8 cellular contexts compared by ENCODE assay signal in genomic region chr5:140965905-140966292, GRCh38. TPM values are rescaled to one million over a fixed set of nuclear protein-coding genes. Genes with fewer than 3 reads are reported as not detected.
DNase-seq lines count a peak whose midpoint lies in the region; ATAC-seq and TF ChIP-seq lines count a peak whose summit lies in the region.

No MANE protein-coding gene starts in this region.

- H3K9ac ChIP-seq in HUES6 (ENCODE audit: low read length) = peak overlapping the region; percentile 80

- intact Hi-C loops in ascending aorta (cut with DNase I) = no loop called here
- intact Hi-C loops in spleen (cut with DNase I; ENCODE audit: low total_unique reads) = no loop called here
- intact Hi-C loops in mucosa of descending colon (cut with DNase I, micrococcal nuclease) = no loop called here

- H3K36me3 ChIP-seq in HUES6 (ENCODE audit: control insufficient read depth, insufficient read depth, low read length) (no peaks in the 10 kb centered on the region), ascending aorta (no peaks in the 10 kb centered on the region), spleen (no peaks in the 10 kb centered on the region), mucosa of descending colon (ENCODE audit: low read depth) (no peaks in the 10 kb centered on the region)

- H3K27ac ChIP-seq in HUES6 (ENCODE audit: low read depth, low read length) = no peak overlapping the region
- peak overlapping the region; percentile 42 to 44 for H3K27ac ChIP-seq in ascending aorta
- H3K27ac ChIP-seq in spleen = peak overlapping the region in 7 of 8 donors; percentile 2 to 79 (median 62)

- WGBS in spleen, 5 donors = 5 to 9% (median 6%) methylated on average over 9 of the region's 9 CpGs

- no peak for ATAC-seq in mucosa of descending colon

- H3K9me3 ChIP-seq in HUES6 (ENCODE audit: control insufficient read depth, insufficient read depth, low read depth, low read length) = no peaks in the 10 kb centered on the region
- no peaks in the 10 kb centered on the region for H3K9me3 ChIP-seq in ascending aorta
- H3K9me3 ChIP-seq in iPS-18c (ENCODE audit: control insufficient read depth, insufficient read depth, low read length) = no peaks in the 10 kb centered on the region
- peaks cover 0 to 8% (median 0%) of the 10 kb centered on the region in 8 donors for H3K9me3 ChIP-seq in spleen
- H3K9me3 ChIP-seq in mucosa of descending colon = no peaks in the 10 kb centered on the region

- no peak for DNase-seq in ascending aorta (ENCODE audit: low spot score in 2 of 2)
- DNase-seq in spleen = no peak
- no peak for DNase-seq in islet precursor cell
- no peak for DNase-seq in A172 (ENCODE audit: low spot score)
- no peak for DNase-seq in mucosa of descending colon
- DNase-seq in AG08396 (ENCODE audit: low spot score) = no peak

- H3K27me3 ChIP-seq in HUES6 (ENCODE audit: control insufficient read depth, insufficient read depth, low read length) (peaks cover 26% of the 10 kb centered on the region), ascending aorta (no peaks in the 10 kb centered on the region), spleen (replicated peaks in 1 of 7) (peaks cover 2 to 41% (median 21%) of the 10 kb centered on the region in 7 donors)

- no peak for TF ChIP-seq POLR2A in spleen (IDR thresholded peaks at IDR 0.05)

- TF ChIP-seq CTCF in ascending aorta (IDR thresholded peaks at IDR 0.05) (no peak), spleen (IDR thresholded peaks at IDR 0.05 in 8 of 11, conservative IDR thresholded peaks at IDR 0.05 in 3 of 11) (no peak), mucosa of descending colon (IDR thresholded peaks at IDR 0.05) (no peak)

- peaks cover 30% of the 10 kb centered on the region for H3K4me1 ChIP-seq in HUES6 (ENCODE audit: control insufficient read depth, insufficient read depth, low read length)
- peaks cover 4% of the 10 kb centered on the region in 2 donors for H3K4me1 ChIP-seq in ascending aorta
- H3K4me1 ChIP-seq in spleen = peaks cover 0 to 18% (median 0%) of the 10 kb centered on the region in 6 donors
- H3K4me1 ChIP-seq in mucosa of descending colon (ENCODE audit: low read depth) = no peaks in the 10 kb centered on the region

- peak overlapping the region; percentile 94 for H3K4me3 ChIP-seq in HUES6 (ENCODE audit: low read depth, low read length)
- peak overlapping the region; percentile 67 to 72 for H3K4me3 ChIP-seq in ascending aorta
- peak overlapping the region; percentile 90 for H3K4me3 ChIP-seq in iPS-18c (ENCODE audit: insufficient read depth, low read depth, low read length)
- H3K4me3 ChIP-seq in spleen = peak overlapping the region; percentile 33 to 69 (median 43)
- no peak overlapping the region for H3K4me3 ChIP-seq in mucosa of descending colon

RNA-seq across cellular contexts. Expression of gene PCDHAC2, which starts 0.4 kb away (rescaled TPM):
- total RNA-seq in ascending aorta (not detected), spleen (1 to 10 TPM; 1.5 to 7.9 (median 3.9) TPM), mucosa of descending colon (1 to 10 TPM in 1 of 3 donors, under 1 TPM in 2; 0.31 to 1.3 (median 0.61) TPM)
- under 1 TPM; 0.15 to 0.26 (median 0.17) TPM for polyA plus RNA-seq in spleen
- 3.2 and 5.1 TPM in 2 replicates for total RNA-seq in A172 (2014; rRNA removed; shearing (Covaris generic))

RNA-seq across cellular contexts. Expression of gene PCDHAC1, which starts 39.8 kb away (rescaled TPM):
- total RNA-seq in ascending aorta = 0.32 TPM
- 1 to 10 TPM in 2 of 7 donors, under 1 TPM in 5; 0.13 to 1.2 (median 0.41) TPM for total RNA-seq in spleen
- polyA plus RNA-seq in spleen = under 1 TPM; 0.17 to 0.35 (median 0.23) TPM
- total RNA-seq in A172 (2014; rRNA removed; shearing (Covaris generic)) = 0.52 and 0.96 TPM in 2 replicates
- under 1 TPM; 0.14 to 0.95 (median 0.24) TPM for total RNA-seq in mucosa of descending colon
